Comparison of ENCODE assay signal across 17 cellular contexts in genomic region chr3:38580450-38581382, GRCh38.
A peak's percentile ranks its signal among the peaks of the same experiment; 100 is the strongest.
DNase-seq lines count a peak whose midpoint lies in the region; ATAC-seq and TF ChIP-seq lines count a peak whose summit lies in the region.
"Had no signal": no experiment of that assay in that cellular context is flagged by ENCODE, and none has a peak within 500 bp of the region (broad histone marks: within the 10 kb centered on the region; RNA-seq: fewer than 3 reads in every experiment).

No MANE protein-coding gene starts in this region.

- no peaks in the 10 kb centered on the region for H3K9me3 ChIP-seq in BLaER1
- no peaks in the 10 kb centered on the region for H3K9me3 ChIP-seq in heart left ventricle
- H3K9me3 ChIP-seq: body of pancreas, SJSA1 had no signal

- H3K27me3 Mint-ChIP-seq in progenitor cell of endocrine pancreas, result peaks cover 5% of the 10 kb centered on the region
- peaks cover 2% of the 10 kb centered on the region for H3K27me3 Mint-ChIP-seq in activated T-cell treated with anti-CD3 and anti-CD28 coated beads, Interleukin-2, amount 50 U/mL, for 4 hours (ENCODE audit: low read depth)
- H3K27me3 Mint-ChIP-seq: CD4-positive, CD25-positive, alpha-beta regulatory T cell had no signal

- TF ChIP-seq CTCF in heart left ventricle (IDR thresholded peaks at IDR 0.05) (no peak), progenitor cell of endocrine pancreas (IDR thresholded peaks at IDR 0.05; ENCODE audit: unreplicated experiment) (no peak), GM13977 (IDR thresholded peaks at IDR 0.05; ENCODE audit: extremely low read depth, insufficient read depth, missing control alignments) (no peak)

- peak; percentile 78 for DNase-seq in SK-N-DZ (ENCODE audit: low spot score)
- peak in 3 of 5 donors; percentile 16 to 58 (median 17) for DNase-seq in heart left ventricle
- peak; percentile 4 for DNase-seq in progenitor cell of endocrine pancreas (ENCODE audit: low spot score, unreplicated experiment)
- no peak for DNase-seq in globus pallidus (ENCODE audit: low spot score)
- no peak for DNase-seq in GM13977 (ENCODE audit: low spot score)
- no peak for DNase-seq in activated T-cell treated with anti-CD3 and anti-CD28 coated beads, Interleukin-2, amount 50 U/mL, for 4 hours
- DNase-seq: body of pancreas; CD4-positive, CD25-positive, alpha-beta regulatory T cell; GDM1; GOT3; KG1; NCI-H1694 treated with DMSO at 0.1 percent for 48 hours; NCI-H2227 treated with DMSO at 0.1 percent for 48 hours had no signal

- intact Hi-C loops in heart left ventricle (cut with DNase I), result loop anchor here in 3 of 10 donors (2.0 to 5.0 kb wide), 6 partner anchors 38 to 67 kb away; partner anchors contain the start of gene SCN5A (in 1 of the 3)

- H3K9me3 Mint-ChIP-seq in progenitor cell of endocrine pancreas (ENCODE audit: low read depth), result no peaks in the 10 kb centered on the region
- no peaks in the 10 kb centered on the region for H3K9me3 Mint-ChIP-seq in activated T-cell treated with anti-CD3 and anti-CD28 coated beads, Interleukin-2, amount 50 U/mL, for 4 hours

- H3K27ac ChIP-seq in BLaER1 (peak overlapping the region; percentile 86), heart left ventricle (peak overlapping the region; percentile 49 to 99 (median 88))
- H3K27ac ChIP-seq: body of pancreas, SJSA1, VCaP had no signal

- H3K36me3 ChIP-seq in BLaER1 (no peaks in the 10 kb centered on the region), heart left ventricle (peaks cover 0 to 39% (median 0%) of the 10 kb centered on the region in 9 donors)
- H3K36me3 ChIP-seq: SJSA1 had no signal

- H3K27ac Mint-ChIP-seq in progenitor cell of endocrine pancreas, result no peak overlapping the region

- TF ChIP-seq POLR2A in heart left ventricle (IDR thresholded peaks at IDR 0.05), result no peak

- no peaks in the 10 kb centered on the region for H3K4me1 Mint-ChIP-seq in progenitor cell of endocrine pancreas (ENCODE audit: low read depth)
- no peaks in the 10 kb centered on the region for H3K4me1 Mint-ChIP-seq in activated T-cell treated with anti-CD3 and anti-CD28 coated beads, Interleukin-2, amount 50 U/mL, for 4 hours (ENCODE audit: low read depth)
- H3K4me1 Mint-ChIP-seq: CD4-positive, CD25-positive, alpha-beta regulatory T cell had no signal

- peak; percentile 4 to 10 (median 4) for ATAC-seq in heart left ventricle
- no peak for ATAC-seq in GM21367 (IDR thresholded peaks at IDR 0.05; ENCODE audit: unreplicated experiment)
- no peak for ATAC-seq in activated T-cell treated with anti-CD3 and anti-CD28 coated beads, Interleukin-2, amount 50 U/mL, for 4 hours
- ATAC-seq: body of pancreas had no signal

- H3K27me3 ChIP-seq in BLaER1 (no peaks in the 10 kb centered on the region), heart left ventricle (no peaks in the 10 kb centered on the region)
- H3K27me3 ChIP-seq: body of pancreas, SJSA1 had no signal

- H4K20me1 ChIP-seq in BLaER1, result no peaks in the 10 kb centered on the region

- H3K4me3 ChIP-seq in BLaER1 (0 out of 2 replicates have a peak overlapping the region, but pooled peaks have one; percentile 25), heart left ventricle (no peak overlapping the region)
- H3K4me3 ChIP-seq: body of pancreas, SJSA1 had no signal

- 24 to 46% (median 39%) methylated on average over 14 to 21 of the region's 21 CpGs for WGBS in heart left ventricle, 4 donors

- no peaks in the 10 kb centered on the region for H3K36me3 Mint-ChIP-seq in progenitor cell of endocrine pancreas (ENCODE audit: insufficient read depth)
- no peaks in the 10 kb centered on the region for H3K36me3 Mint-ChIP-seq in activated T-cell treated with anti-CD3 and anti-CD28 coated beads, Interleukin-2, amount 50 U/mL, for 4 hours (ENCODE audit: insufficient read depth)
- H3K36me3 Mint-ChIP-seq: CD4-positive, CD25-positive, alpha-beta regulatory T cell had no signal

- H3K4me1 ChIP-seq in BLaER1 (peaks cover 37% of the 10 kb centered on the region), heart left ventricle (peaks cover 0 to 81% (median 36%) of the 10 kb centered on the region in 12 donors)
- H3K4me1 ChIP-seq: body of pancreas, SJSA1 had no signal

- H3K4me3 Mint-ChIP-seq in progenitor cell of endocrine pancreas (ENCODE audit: low read depth), result no peak overlapping the region
- no peak overlapping the region for H3K4me3 Mint-ChIP-seq in activated T-cell treated with anti-CD3 and anti-CD28 coated beads, Interleukin-2, amount 50 U/mL, for 4 hours
- H3K4me3 Mint-ChIP-seq: CD4-positive, CD25-positive, alpha-beta regulatory T cell had no signal

- H3K4me2 ChIP-seq in BLaER1, result peak overlapping the region; percentile 93

- in situ Hi-C loops in GM13977 (cut with MboI; ENCODE audit: low pct_unique_long_range_greater_than_20kb, low sequenced_read_pairs, unreplicated experiment), result no loop called here

- peak overlapping the region; percentile 69; the same call in 1 of the 2 replicates for H3K9ac ChIP-seq in BLaER1

Comparison
In these comparisons a context has a peak if more than half of its experiments do, and no peak if none do; other contexts are left out.
1. DNase-seq: peak in SK-N-DZ (single experiment), heart left ventricle (3 of 5) and progenitor cell of endocrine pancreas (single experiment); none in globus pallidus (single experiment), GM13977 (single experiment) and activated T-cell treated with anti-CD3 and anti-CD28 coated beads, Interleukin-2, amount 50 U/mL, for 4 hours (single experiment).
2. ATAC-seq: peak in heart left ventricle (4 of 4); none in GM21367 (single experiment) and activated T-cell treated with anti-CD3 and anti-CD28 coated beads, Interleukin-2, amount 50 U/mL, for 4 hours (0 of 2).